In genomic region chr20:40632346-40632976, GRCh38 we compare ENCODE assay signal across 16 cellular contexts.
"Had no signal": no experiment of that assay in that cellular context is flagged by ENCODE, and none has a peak within 500 bp of the region (broad histone marks: within the 10 kb centered on the region; RNA-seq: fewer than 3 reads in every experiment).

No MANE protein-coding gene starts in this region.

- H3K4me3 Mint-ChIP-seq: activated CD4-positive, alpha-beta memory T cell treated with anti-CD3 and anti-CD28 coated beads, Interleukin-2, amount 10 ng/mL, durations not matched to agents 7 days and 5 days; activated T-helper 1 cell treated with anti-CD3 and anti-CD28 coated beads, Interleukin-12 subunit alpha, Interleukin-12 subunit beta, Interleukin-2, Interleukin-4 antibody, amounts not matched to agents 30 ng/mL and 10 ng/mL and 1 ng/mL, durations not matched to agents 14 hours and 24 hours and 36 hours; dendritic cell treated with granulocyte-macrophage colony-stimulating factor and Interleukin-4, amounts not matched to agents 40 ng/mL and 50 ng/mL, for 4 days; effector memory CD8-positive, alpha-beta T cell; memory B cell; natural killer cell treated with Interleukin-12 subunit alpha and Interleukin-12 subunit beta and Interleukin-15 and Interleukin-18, amount 100 ng/mL, for 72 hours had no signal

- H3K27me3 Mint-ChIP-seq: activated CD4-positive, alpha-beta memory T cell treated with anti-CD3 and anti-CD28 coated beads, Interleukin-2, amount 10 ng/mL, durations not matched to agents 7 days and 5 days had no signal

- DNase-seq: activated CD4-positive, alpha-beta memory T cell treated with anti-CD3 and anti-CD28 coated beads, Interleukin-2, amount 10 ng/mL, durations not matched to agents 7 days and 5 days; aorta; effector memory CD8-positive, alpha-beta T cell; left lung; posterior cingulate gyrus; stimulated activated CD4-positive, alpha-beta T cell treated with anti-CD3 and anti-CD28 coated beads, Interleukin-15, amount 100 ng/mL, for 24 hours; stimulated activated CD4-positive, alpha-beta T cell treated with anti-CD3 and anti-CD28 coated beads, Interleukin-4, amount 100 ng/mL, for 24 hours; stimulated activated naive CD8-positive, alpha-beta T cell treated with anti-CD3 and anti-CD28 coated beads, Interleukin-15, Interleukin-2, amounts not matched to agents 100 U/mL and 50 U/mL, for 24 hours; trophoblast cell had no signal

- H3K4me1 Mint-ChIP-seq: activated CD4-positive, alpha-beta memory T cell treated with anti-CD3 and anti-CD28 coated beads, Interleukin-2, amount 10 ng/mL, durations not matched to agents 7 days and 5 days; memory B cell had no signal

- H3K36me3 Mint-ChIP-seq: memory B cell; natural killer cell treated with Interleukin-12 subunit alpha and Interleukin-12 subunit beta and Interleukin-15 and Interleukin-18, amount 100 ng/mL, for 72 hours had no signal

- H3K4me1 ChIP-seq: left lung had no signal

- H3K27ac ChIP-seq: gastroesophageal sphincter, left lung, VCaP had no signal

- H3K9me3 ChIP-seq: gastroesophageal sphincter, left lung had no signal

- H3K27me3 ChIP-seq: gastroesophageal sphincter, left lung had no signal

- ATAC-seq: effector memory CD8-positive, alpha-beta T cell; gastroesophageal sphincter; left lung; natural killer cell treated with Interleukin-12 subunit alpha and Interleukin-12 subunit beta and Interleukin-15 and Interleukin-18, amount 100 ng/mL, for 72 hours; SK-N-SH treated with all-trans-retinoic acid at 6 μM for 48 hours; stimulated activated naive CD8-positive, alpha-beta T cell treated with anti-CD3 and anti-CD28 coated beads, Interleukin-15, Interleukin-2, amounts not matched to agents 100 U/mL and 50 U/mL, for 24 hours had no signal

- H3K36me3 ChIP-seq: gastroesophageal sphincter, left lung had no signal

- H3K9me3 Mint-ChIP-seq: activated CD4-positive, alpha-beta memory T cell treated with anti-CD3 and anti-CD28 coated beads, Interleukin-2, amount 10 ng/mL, durations not matched to agents 7 days and 5 days; activated T-helper 1 cell treated with anti-CD3 and anti-CD28 coated beads, Interleukin-12 subunit alpha, Interleukin-12 subunit beta, Interleukin-2, Interleukin-4 antibody, amounts not matched to agents 30 ng/mL and 10 ng/mL and 1 ng/mL, durations not matched to agents 14 hours and 24 hours and 36 hours; natural killer cell treated with Interleukin-12 subunit alpha and Interleukin-12 subunit beta and Interleukin-15 and Interleukin-18, amount 100 ng/mL, for 72 hours had no signal

- H3K27ac Mint-ChIP-seq: activated CD4-positive, alpha-beta memory T cell treated with anti-CD3 and anti-CD28 coated beads, Interleukin-2, amount 10 ng/mL, durations not matched to agents 7 days and 5 days; activated T-helper 1 cell treated with anti-CD3 and anti-CD28 coated beads, Interleukin-12 subunit alpha, Interleukin-12 subunit beta, Interleukin-2, Interleukin-4 antibody, amounts not matched to agents 30 ng/mL and 10 ng/mL and 1 ng/mL, durations not matched to agents 14 hours and 24 hours and 36 hours; dendritic cell treated with granulocyte-macrophage colony-stimulating factor and Interleukin-4, amounts not matched to agents 40 ng/mL and 50 ng/mL, for 4 days; effector memory CD8-positive, alpha-beta T cell; memory B cell; natural killer cell treated with Interleukin-12 subunit alpha and Interleukin-12 subunit beta and Interleukin-15 and Interleukin-18, amount 100 ng/mL, for 72 hours had no signal

- H3K4me3 ChIP-seq: gastroesophageal sphincter, left lung had no signal
